ENCODE assay signal across 23 cellular contexts in genomic region chr3:152048826-152049225, GRCh38.
"Had no signal": no experiment of that assay in that cellular context is flagged by ENCODE, and none has a peak within 500 bp of the region (broad histone marks: within the 10 kb centered on the region; RNA-seq: fewer than 3 reads in every experiment).

No MANE protein-coding gene starts in this region.

- DNase-seq: activated CD4-positive, alpha-beta T cell treated with anti-CD3 and anti-CD28 coated beads, Interleukin-2, amount 10 ng/mL, durations not matched to agents 24 days and 14 days; activated CD8-positive, alpha-beta T cell treated with anti-CD3 and anti-CD28 coated beads for 36 hours; activated naive CD4-positive, alpha-beta T cell treated with anti-CD3 and anti-CD28 coated beads for 36 hours; activated T-cell treated with anti-CD3 and anti-CD28 coated beads, Interleukin-2, amount 50 U/mL, for 1 hour; aorta; brain microvascular endothelial cell; immature natural killer cell; kidney glomerular epithelial cell; left ventricle myocardium inferior; mammary epithelial cell; midbrain; sigmoid colon; spleen; stimulated activated CD4-positive, alpha-beta T cell treated with anti-CD3 and anti-CD28 coated beads, Interleukin-4, amount 100 ng/mL, for 4 hours; T1000; testis; upper lobe of left lung had no signal

- ATAC-seq: activated CD8-positive, alpha-beta T cell treated with anti-CD3 and anti-CD28 coated beads for 36 hours; esophagus mucosa; stimulated activated memory B cell treated with anti-CD40 and anti-IgM and Interleukin-4, amounts not matched to agents 10 μg/mL and 1 μg/mL and 100 μg/mL, for 72 hours had no signal

- H3K36me3 ChIP-seq: brain microvascular endothelial cell, left ventricle myocardium inferior, sigmoid colon, spleen, upper lobe of left lung had no signal

- H3K4me3 Mint-ChIP-seq: activated CD4-positive, alpha-beta T cell treated with anti-CD3 and anti-CD28 coated beads, Interleukin-2, amount 10 ng/mL, durations not matched to agents 24 days and 14 days; activated CD8-positive, alpha-beta T cell treated with anti-CD3 and anti-CD28 coated beads for 36 hours; activated naive CD4-positive, alpha-beta T cell treated with anti-CD3 and anti-CD28 coated beads for 36 hours; central memory CD8-positive, alpha-beta T cell; immature natural killer cell; nephron; stimulated activated memory B cell treated with anti-CD40 and anti-IgM and Interleukin-4, amounts not matched to agents 10 μg/mL and 1 μg/mL and 100 μg/mL, for 72 hours had no signal

- H3K9me3 Mint-ChIP-seq: activated CD4-positive, alpha-beta T cell treated with anti-CD3 and anti-CD28 coated beads, Interleukin-2, amount 10 ng/mL, durations not matched to agents 24 days and 14 days; activated CD8-positive, alpha-beta T cell treated with anti-CD3 and anti-CD28 coated beads for 36 hours; activated naive CD4-positive, alpha-beta T cell treated with anti-CD3 and anti-CD28 coated beads for 36 hours; activated T-helper 2 cell treated with anti-CD3 and anti-CD28 coated beads, Interferon-gamma antibody, Interleukin-2, Interleukin-4, amounts not matched to agents 10 μg/mL and 5 μg/mL and 100 μg/mL, durations not matched to agents 14 hours and 24 hours and 36 hours; central memory CD8-positive, alpha-beta T cell; immature natural killer cell; nephron; stimulated activated memory B cell treated with anti-CD40 and anti-IgM and Interleukin-4, amounts not matched to agents 10 μg/mL and 1 μg/mL and 100 μg/mL, for 72 hours had no signal

- H3K27ac Mint-ChIP-seq: activated CD4-positive, alpha-beta T cell treated with anti-CD3 and anti-CD28 coated beads, Interleukin-2, amount 10 ng/mL, durations not matched to agents 24 days and 14 days; activated CD8-positive, alpha-beta T cell treated with anti-CD3 and anti-CD28 coated beads for 36 hours; activated naive CD4-positive, alpha-beta T cell treated with anti-CD3 and anti-CD28 coated beads for 36 hours; activated T-helper 2 cell treated with anti-CD3 and anti-CD28 coated beads, Interferon-gamma antibody, Interleukin-2, Interleukin-4, amounts not matched to agents 10 μg/mL and 5 μg/mL and 100 μg/mL, durations not matched to agents 14 hours and 24 hours and 36 hours; immature natural killer cell; nephron; stimulated activated memory B cell treated with anti-CD40 and anti-IgM and Interleukin-4, amounts not matched to agents 10 μg/mL and 1 μg/mL and 100 μg/mL, for 72 hours had no signal

- H3K4me1 Mint-ChIP-seq: activated CD4-positive, alpha-beta T cell treated with anti-CD3 and anti-CD28 coated beads, Interleukin-2, amount 10 ng/mL, durations not matched to agents 24 days and 14 days; central memory CD8-positive, alpha-beta T cell; immature natural killer cell; nephron; stimulated activated memory B cell treated with anti-CD40 and anti-IgM and Interleukin-4, amounts not matched to agents 10 μg/mL and 1 μg/mL and 100 μg/mL, for 72 hours had no signal

- H3K4me3 ChIP-seq: coronary artery, left ventricle myocardium inferior, sigmoid colon, spleen, testis, upper lobe of left lung had no signal

- H3K36me3 Mint-ChIP-seq: immature natural killer cell; stimulated activated memory B cell treated with anti-CD40 and anti-IgM and Interleukin-4, amounts not matched to agents 10 μg/mL and 1 μg/mL and 100 μg/mL, for 72 hours had no signal

- H3K9me3 ChIP-seq: left ventricle myocardium inferior, sigmoid colon, spleen, testis, upper lobe of left lung had no signal

- H3K27me3 Mint-ChIP-seq: central memory CD8-positive, alpha-beta T cell; stimulated activated memory B cell treated with anti-CD40 and anti-IgM and Interleukin-4, amounts not matched to agents 10 μg/mL and 1 μg/mL and 100 μg/mL, for 72 hours had no signal

- H3K27me3 ChIP-seq: brain microvascular endothelial cell, sigmoid colon, spleen, testis, upper lobe of left lung had no signal

- H3K4me1 ChIP-seq: spleen, testis, upper lobe of left lung had no signal

- H3K27ac ChIP-seq: brain microvascular endothelial cell, coronary artery, sigmoid colon, spleen, testis, upper lobe of left lung had no signal
